In the genomic region with DNA sequence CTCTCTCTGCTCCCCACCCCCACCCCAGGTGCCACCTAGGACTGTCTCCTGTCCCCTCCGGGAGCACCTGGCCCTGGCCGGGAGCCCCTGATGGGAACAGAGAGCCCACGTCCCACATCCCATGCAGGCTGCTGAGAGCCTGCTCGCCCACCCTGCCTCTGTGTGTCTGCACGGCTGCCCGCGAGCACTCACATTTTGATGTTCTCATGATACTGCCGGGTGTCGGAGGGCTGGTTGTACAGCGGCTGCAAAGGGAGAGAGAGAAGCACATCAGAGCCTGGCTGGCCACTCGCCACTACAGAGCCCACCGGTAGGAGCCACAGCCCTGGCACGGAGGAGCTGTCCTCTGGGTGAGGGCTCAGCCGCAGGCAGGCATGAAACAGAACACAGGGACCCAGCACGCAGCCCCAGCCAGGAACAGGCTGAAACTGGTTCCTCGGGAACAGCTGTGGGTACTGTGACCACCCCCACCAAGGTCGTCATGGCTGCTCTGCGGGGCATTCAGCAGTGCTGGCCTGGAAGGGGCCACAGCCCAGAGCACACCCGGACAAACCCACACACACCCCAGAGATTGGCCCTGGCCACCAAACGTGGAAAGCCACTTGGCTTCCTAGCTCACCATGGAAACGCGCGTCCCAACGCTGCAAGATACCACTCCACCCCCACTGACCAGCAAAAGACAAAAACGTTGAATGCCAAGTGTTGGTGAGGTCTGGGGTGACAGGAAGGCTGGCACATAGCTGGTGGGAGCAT, we compare ENCODE assay signal across 26 cellular contexts.
A peak's percentile ranks its signal among the peaks of the same experiment; 100 is the strongest.
DNase-seq lines count a peak whose midpoint lies in the region; ATAC-seq and TF ChIP-seq lines count a peak whose summit lies in the region.
"Had no signal": no experiment of that assay in that cellular context is flagged by ENCODE, and none has a peak within 500 bp of the region (broad histone marks: within the 10 kb centered on the region; RNA-seq: fewer than 3 reads in every experiment).

No MANE protein-coding gene starts in this region.

- H3K4me2 ChIP-seq in BLaER1 (peak overlapping the region; percentile 99), neural progenitor cell (no peak overlapping the region)

- H3K27me3 ChIP-seq in BLaER1: no peaks in the 10 kb centered on the region
- H3K27me3 ChIP-seq in neural progenitor cell: no peaks in the 10 kb centered on the region
- H3K27me3 ChIP-seq in A673 (replicated peaks; ENCODE audit: insufficient read depth, low read depth, low read length, poor library complexity): no peaks in the 10 kb centered on the region
- H3K27me3 ChIP-seq: ascending aorta, Peyer's patch, SJCRH30, tibial nerve had no signal

- H3K9ac ChIP-seq in BLaER1 (0 out of 2 replicates have a peak overlapping the region, but pooled peaks have one; percentile 2), neural progenitor cell (no peak overlapping the region)

- H3K4me3 Mint-ChIP-seq in T-helper 17 cell (peak overlapping the region; percentile 12), immature natural killer cell (peak overlapping the region in 4 of 5 donors; percentile 25 to 80 (median 54)), neural progenitor cell (peak overlapping the region; percentile 17)
- no peak overlapping the region for H3K4me3 Mint-ChIP-seq in activated CD4-positive, alpha-beta memory T cell treated with anti-CD3 and anti-CD28 coated beads, Interleukin-2, amount 10 ng/mL, durations not matched to agents 7 days and 5 days
- H3K4me3 Mint-ChIP-seq: IgD-negative memory B cell; stimulated activated naive CD8-positive, alpha-beta T cell treated with anti-CD3 and anti-CD28 coated beads, Interleukin-15, Interleukin-2, amounts not matched to agents 100 ng/mL and 50 ng/mL, for 24 hours had no signal

- BruUV-seq in A673 (replicated peaks; lab: Mats Ljungman, UMichigan): no TSS peak

- H3K9me3 Mint-ChIP-seq in immature natural killer cell (no peaks in the 10 kb centered on the region), neural progenitor cell (no peaks in the 10 kb centered on the region)
- H3K9me3 Mint-ChIP-seq in activated CD4-positive, alpha-beta memory T cell treated with anti-CD3 and anti-CD28 coated beads, Interleukin-2, amount 10 ng/mL, durations not matched to agents 7 days and 5 days: no peaks in the 10 kb centered on the region
- H3K9me3 Mint-ChIP-seq: CD8-positive, alpha-beta memory T cell; IgD-negative memory B cell; stimulated activated naive CD8-positive, alpha-beta T cell treated with anti-CD3 and anti-CD28 coated beads, Interleukin-15, Interleukin-2, amounts not matched to agents 100 ng/mL and 50 ng/mL, for 24 hours had no signal

- H3K27ac Mint-ChIP-seq in T-helper 17 cell (no peak overlapping the region), immature natural killer cell (peak overlapping the region in 3 of 6 donors; percentile 66 to 87 (median 71)), neural progenitor cell (peak overlapping the region; percentile 46)
- H3K27ac Mint-ChIP-seq in activated CD4-positive, alpha-beta memory T cell treated with anti-CD3 and anti-CD28 coated beads, Interleukin-2, amount 10 ng/mL, durations not matched to agents 7 days and 5 days: no peak overlapping the region

- H3K9me3 ChIP-seq in BLaER1 (no peaks in the 10 kb centered on the region), T-helper 17 cell (ENCODE audit: control insufficient read depth, low read length, poor library complexity, severe bottlenecking) (no peaks in the 10 kb centered on the region), neural progenitor cell (ENCODE audit: low read depth) (no peaks in the 10 kb centered on the region), A673 (ENCODE audit: low read depth, low read length, poor library complexity, severe bottlenecking) (no peaks in the 10 kb centered on the region)
- H3K9me3 ChIP-seq: ascending aorta, lower lobe of right lung, mucosa of descending colon, Peyer's patch, prostate gland, SJCRH30, tibial nerve had no signal

- H3F3A ChIP-seq in neural progenitor cell (ENCODE audit: low read depth): peaks cover 11% of the 10 kb centered on the region

- H4K20me1 ChIP-seq in BLaER1 (peaks cover 89% of the 10 kb centered on the region), neural progenitor cell (ENCODE audit: low read depth) (peaks cover 53% of the 10 kb centered on the region)

- CTCF ChIA-PET in activated CD4-positive, alpha-beta memory T cell treated with anti-CD3 and anti-CD28 coated beads, Interleukin-2, amount 10 ng/mL, durations not matched to agents 7 days and 5 days (lab: Charles Lee): no interaction called here
- CTCF ChIA-PET in A673 (lab: Charles Lee): no interaction called here

- H3K36me3 Mint-ChIP-seq in T-helper 17 cell (ENCODE audit: low read depth): no peaks in the 10 kb centered on the region
- H3K36me3 Mint-ChIP-seq in immature natural killer cell: peaks cover 6 to 19% (median 12%) of the 10 kb centered on the region in 3 donors
- H3K36me3 Mint-ChIP-seq in neural progenitor cell: peaks cover 7% of the 10 kb centered on the region
- H3K36me3 Mint-ChIP-seq in activated CD4-positive, alpha-beta memory T cell treated with anti-CD3 and anti-CD28 coated beads, Interleukin-2, amount 10 ng/mL, durations not matched to agents 7 days and 5 days (ENCODE audit: low read depth): peaks cover 22% of the 10 kb centered on the region
- H3K36me3 Mint-ChIP-seq: IgD-negative memory B cell had no signal

- ATAC-seq in T-helper 17 cell: no peak
- ATAC-seq: lower lobe of right lung, mucosa of descending colon had no signal

- H3K4me1 Mint-ChIP-seq in T-helper 17 cell (peaks cover 27% of the 10 kb centered on the region), immature natural killer cell (peaks cover 57 to 63% of the 10 kb centered on the region in 2 donors), neural progenitor cell (peaks cover 43% of the 10 kb centered on the region)
- peaks cover 45% of the 10 kb centered on the region for H3K4me1 Mint-ChIP-seq in activated CD4-positive, alpha-beta memory T cell treated with anti-CD3 and anti-CD28 coated beads, Interleukin-2, amount 10 ng/mL, durations not matched to agents 7 days and 5 days

- H3K27ac ChIP-seq in BLaER1: peak overlapping the region; percentile 42; the same call in 1 of the 2 replicates
- H3K27ac ChIP-seq in neural progenitor cell: no peak overlapping the region
- H3K27ac ChIP-seq in A673 (ENCODE audit: low read depth, low read length, poor library complexity, severe bottlenecking): no peak overlapping the region
- H3K27ac ChIP-seq: ascending aorta, lower lobe of right lung, Peyer's patch, prostate gland, SJCRH30 had no signal

- H3K4me3 ChIP-seq in BLaER1: no peak overlapping the region
- H3K4me3 ChIP-seq in neural progenitor cell: no peak overlapping the region
- no peak overlapping the region for H3K4me3 ChIP-seq in A673 (ENCODE audit: low read depth, low read length, poor library complexity, severe bottlenecking)
- H3K4me3 ChIP-seq: ascending aorta, lower lobe of right lung, mucosa of descending colon, Peyer's patch, prostate gland, SJCRH30, tibial nerve had no signal

- H3K27me3 Mint-ChIP-seq in T-helper 17 cell (no peaks in the 10 kb centered on the region), immature natural killer cell (ENCODE audit: low read depth in 3 of 3) (peaks cover 7 to 17% (median 13%) of the 10 kb centered on the region in 3 donors), neural progenitor cell (ENCODE audit: insufficient read depth, low read depth) (peaks cover 7% of the 10 kb centered on the region)
- no peaks in the 10 kb centered on the region for H3K27me3 Mint-ChIP-seq in activated CD4-positive, alpha-beta memory T cell treated with anti-CD3 and anti-CD28 coated beads, Interleukin-2, amount 10 ng/mL, durations not matched to agents 7 days and 5 days
- H3K27me3 Mint-ChIP-seq: CD8-positive, alpha-beta memory T cell; IgD-negative memory B cell; stimulated activated naive CD8-positive, alpha-beta T cell treated with anti-CD3 and anti-CD28 coated beads, Interleukin-15, Interleukin-2, amounts not matched to agents 100 ng/mL and 50 ng/mL, for 24 hours had no signal

- H3K4me1 ChIP-seq in BLaER1: peaks cover 86% of the 10 kb centered on the region
- H3K4me1 ChIP-seq in neural progenitor cell: peaks cover 26% of the 10 kb centered on the region
- peaks cover 55% of the 10 kb centered on the region for H3K4me1 ChIP-seq in A673 (ENCODE audit: insufficient read depth, low read length, poor library complexity, severe bottlenecking)

- intact Hi-C loops in A673 (cut with micrococcal nuclease; ENCODE audit: unreplicated experiment): no loop called here

- POLR2A ChIA-PET in activated CD4-positive, alpha-beta memory T cell treated with anti-CD3 and anti-CD28 coated beads, Interleukin-2, amount 10 ng/mL, durations not matched to agents 7 days and 5 days (lab: Charles Lee): interaction anchor here (0.8 kb wide), 1 partner anchor 41 kb away, joined by 3 read pairs; no protein-coding TSS in a partner anchor
- POLR2A ChIA-PET in A673 (lab: Charles Lee; ENCODE audit: low non-redundant PET): no interaction called here

- no peaks in the 10 kb centered on the region for H3K79me2 ChIP-seq in neural progenitor cell (ENCODE audit: low read depth)

- TF ChIP-seq CTCF in neural progenitor cell (IDR thresholded peaks at IDR 0.05) (no peak), A673 (conservative IDR thresholded peaks at IDR 0.05; ENCODE audit: low read depth, low read length) (no peak)

- H3K36me3 ChIP-seq in BLaER1: peaks cover 37% of the 10 kb centered on the region
- H3K36me3 ChIP-seq in neural progenitor cell: no peaks in the 10 kb centered on the region
- H3K36me3 ChIP-seq in A673 (ENCODE audit: insufficient read depth, low read length, poor library complexity, severe bottlenecking): peaks cover 13% of the 10 kb centered on the region
- H3K36me3 ChIP-seq: prostate gland had no signal

- no peak for DNase-seq in T-helper 17 cell
- no peak for DNase-seq in immature natural killer cell
- DNase-seq in neural progenitor cell (ENCODE audit: low spot score): no peak
- DNase-seq in superior temporal gyrus (ENCODE audit: extremely low spot score): no peak
- no peak for DNase-seq in activated CD4-positive, alpha-beta memory T cell treated with anti-CD3 and anti-CD28 coated beads, Interleukin-2, amount 10 ng/mL, durations not matched to agents 7 days and 5 days
- no peak for DNase-seq in NCI-H748 treated with DMSO at 0.1 percent for 48 hours (lab: John Stamatoyannopoulos, UW)
- DNase-seq in A673 (ENCODE audit: low spot score): no peak
- DNase-seq: activated CD4-positive, alpha-beta T cell treated with anti-CD3 and anti-CD28 coated beads, Interleukin-2, amount 50 U/mL, for 48 hours; activated CD4-positive, CD25-positive, alpha-beta regulatory T cell; activated CD8-positive, alpha-beta memory T cell treated with anti-CD3 and anti-CD28 coated beads, Interleukin-2, amount 50 U/mL, for 48 hours; activated naive CD4-positive, alpha-beta T cell treated with anti-CD3 and anti-CD28 coated beads, Interleukin-2, amount 50 U/mL, for 16 hours; CD8-positive, alpha-beta memory T cell; dermis blood vessel endothelial cell; lower lobe of right lung; NCI-H1105; NCI-H2029; NCI-H526; Peyer's patch; SJCRH30 had no signal

- no peak overlapping the region for H2AFZ ChIP-seq in neural progenitor cell (replicated peaks)
